2 cellular contexts compared by ENCODE assay signal in the genomic region with DNA sequence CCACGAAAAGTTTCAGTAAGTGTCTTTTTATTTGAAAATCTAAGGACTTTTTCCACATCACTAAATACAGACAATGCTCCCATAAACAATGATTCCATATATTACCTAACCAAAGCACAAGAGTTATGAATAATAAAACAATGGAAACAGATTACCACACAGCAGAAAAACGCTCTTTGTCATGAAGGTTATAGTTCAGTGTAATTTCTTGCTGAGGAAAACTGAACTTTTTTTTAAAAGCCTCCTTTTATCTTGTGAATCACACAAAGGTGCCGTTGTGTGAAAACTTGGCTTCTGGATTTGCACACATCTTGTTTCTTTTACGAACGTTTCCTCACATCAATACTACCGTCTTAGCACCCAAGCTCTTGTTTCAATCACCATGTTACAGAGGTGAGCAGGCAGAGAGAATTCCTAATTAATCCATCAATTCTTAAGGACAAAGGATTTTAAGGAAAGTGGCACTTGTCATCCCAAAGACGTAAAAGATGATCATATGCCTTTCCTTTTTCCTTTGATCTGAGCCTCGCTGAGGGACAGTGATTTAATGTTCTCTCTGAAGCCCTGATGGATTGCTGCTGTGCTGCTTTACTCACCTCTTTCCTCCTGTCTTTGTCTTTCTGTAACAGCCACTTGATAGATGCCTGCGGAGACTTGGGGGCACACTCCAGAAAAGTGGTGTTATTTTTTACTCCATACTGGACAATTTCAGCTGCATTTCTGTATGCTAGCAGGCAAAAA.
TF ChIP-seq lines count a peak whose summit lies in the region.

No MANE protein-coding gene starts in this region.

TF ChIP-seq in HCT116, 20 proteins besides CTCF, POLR2A, EP300 and RAD21 (continued from another document):
- TF ChIP-seq FOSL1 (IDR thresholded peaks at IDR 0.05; ENCODE audit: low read depth) (peak; percentile 5; the same call in 1 of the 2 replicates), SP1 (IDR thresholded peaks at IDR 0.05; ENCODE audit: low read depth) (peak; percentile 42)

TF ChIP-seq in WTC11, 78 proteins besides CTCF, POLR2A, EP300 and RAD21 (continued from another document):
- TF ChIP-seq AR (CRISPR knock-in tag; IDR thresholded peaks at IDR 0.05) (no peak), FOXJ3 (CRISPR knock-in tag; IDR thresholded peaks at IDR 0.05; ENCODE audit: borderline replicate concordance) (no peak), ELF4 (CRISPR knock-in tag; IDR thresholded peaks at IDR 0.05; ENCODE audit: low read depth) (no peak), TCF7 (CRISPR knock-in tag; IDR thresholded peaks at IDR 0.05; ENCODE audit: low read depth) (no peak), ZNF396 (CRISPR knock-in tag; IDR thresholded peaks at IDR 0.05; ENCODE audit: borderline replicate concordance) (no peak), HMGXB4 (CRISPR knock-in tag; IDR thresholded peaks at IDR 0.05) (no peak), IRF2 (CRISPR knock-in tag; IDR thresholded peaks at IDR 0.05; ENCODE audit: borderline replicate concordance, low read depth) (no peak), CDX4 (CRISPR knock-in tag; IDR thresholded peaks at IDR 0.05; ENCODE audit: borderline replicate concordance) (no peak), CBFB (CRISPR knock-in tag; IDR thresholded peaks at IDR 0.05; ENCODE audit: low read depth) (no peak), ZNF416 (CRISPR knock-in tag; IDR thresholded peaks at IDR 0.05) (no peak)
- TF ChIP-seq, protein P1, sequence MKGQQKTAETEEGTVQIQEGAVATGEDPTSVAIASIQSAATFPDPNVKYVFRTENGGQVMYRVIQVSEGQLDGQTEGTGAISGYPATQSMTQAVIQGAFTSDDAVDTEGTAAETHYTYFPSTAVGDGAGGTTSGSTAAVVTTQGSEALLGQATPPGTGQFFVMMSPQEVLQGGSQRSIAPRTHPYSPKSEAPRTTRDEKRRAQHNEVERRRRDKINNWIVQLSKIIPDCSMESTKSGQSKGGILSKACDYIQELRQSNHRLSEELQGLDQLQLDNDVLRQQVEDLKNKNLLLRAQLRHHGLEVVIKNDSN (CRISPR knock-in tag; IDR thresholded peaks at IDR 0.05), result no peak
- TF ChIP-seq, protein P2, sequence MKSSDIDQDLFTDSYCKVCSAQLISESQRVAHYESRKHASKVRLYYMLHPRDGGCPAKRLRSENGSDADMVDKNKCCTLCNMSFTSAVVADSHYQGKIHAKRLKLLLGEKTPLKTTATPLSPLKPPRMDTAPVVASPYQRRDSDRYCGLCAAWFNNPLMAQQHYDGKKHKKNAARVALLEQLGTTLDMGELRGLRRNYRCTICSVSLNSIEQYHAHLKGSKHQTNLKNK (CRISPR knock-in tag; IDR thresholded peaks at IDR 0.05), result no peak
- TF ChIP-seq, protein P3, sequence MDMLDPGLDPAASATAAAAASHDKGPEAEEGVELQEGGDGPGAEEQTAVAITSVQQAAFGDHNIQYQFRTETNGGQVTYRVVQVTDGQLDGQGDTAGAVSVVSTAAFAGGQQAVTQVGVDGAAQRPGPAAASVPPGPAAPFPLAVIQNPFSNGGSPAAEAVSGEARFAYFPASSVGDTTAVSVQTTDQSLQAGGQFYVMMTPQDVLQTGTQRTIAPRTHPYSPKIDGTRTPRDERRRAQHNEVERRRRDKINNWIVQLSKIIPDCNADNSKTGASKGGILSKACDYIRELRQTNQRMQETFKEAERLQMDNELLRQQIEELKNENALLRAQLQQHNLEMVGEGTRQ (CRISPR knock-in tag; IDR thresholded peaks at IDR 0.05), result no peak
